ENCODE assay signal across 30 cellular contexts in the genomic region with DNA sequence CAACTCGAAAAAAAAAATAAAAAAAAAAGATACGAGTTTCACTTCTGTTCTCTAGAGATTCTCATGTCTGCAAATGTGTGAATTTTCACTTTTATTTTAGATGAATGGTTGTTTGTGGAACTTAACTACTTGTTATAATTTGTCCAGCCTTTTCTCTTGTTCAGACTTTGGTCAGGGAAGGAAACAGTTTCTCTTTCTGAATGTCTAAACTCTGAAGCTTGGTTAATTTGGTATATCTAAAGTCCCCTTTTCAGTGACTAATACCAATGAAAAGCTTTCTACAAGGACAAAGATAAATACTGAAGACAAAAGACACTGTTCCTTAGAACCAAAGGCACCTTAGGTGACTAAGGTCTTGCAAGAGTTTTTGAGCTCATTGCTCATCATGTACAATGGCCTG.
DNase-seq lines count a peak whose midpoint lies in the region; ATAC-seq, FAIRE-seq and TF ChIP-seq lines count a peak whose summit lies in the region.
"Had no signal": no experiment of that assay in that cellular context is flagged by ENCODE, and none has a peak within 500 bp of the region (broad histone marks: within the 10 kb centered on the region; RNA-seq: fewer than 3 reads in every experiment).

No MANE protein-coding gene starts in this region.

- no peak overlapping the region for H3K4me2 ChIP-seq in GM23338
- H3K4me2 ChIP-seq in GM12878 (ENCODE audit: control insufficient read depth, insufficient read depth) = peak overlapping the region; percentile 54
- H3K4me2 ChIP-seq: PC-9 had no signal

- no peaks in the 10 kb centered on the region for H3K27me3 ChIP-seq in GM23338 (ENCODE audit: insufficient read depth)
- H3K27me3 ChIP-seq in GM12878 (replicated peaks in 1 of 2; ENCODE audit: control insufficient read depth in 2 of 2, insufficient read depth in 2 of 2, low read length in 1 of 2) = no peaks in the 10 kb centered on the region
- H3K27me3 ChIP-seq in esophagus squamous epithelium = no peaks in the 10 kb centered on the region
- H3K27me3 ChIP-seq: esophagus muscularis mucosa, gastrocnemius medialis, left lung, upper lobe of left lung had no signal

- H3K4me3 ChIP-seq in GM23338 (no peak overlapping the region), GM12878 (no peak overlapping the region), esophagus squamous epithelium (no peak overlapping the region)
- H3K4me3 ChIP-seq: esophagus muscularis mucosa, gastrocnemius medialis, left lung, PC-9, skin epidermis, upper lobe of left lung had no signal

- H3K27ac ChIP-seq in GM23338 (ENCODE audit: low read depth) = no peak overlapping the region
- peak overlapping the region; percentile 10; the same call in 1 of the 2 replicates for H3K27ac ChIP-seq in GM12878 (ENCODE audit: control insufficient read depth, insufficient read depth)
- no peak overlapping the region for H3K27ac ChIP-seq in esophagus squamous epithelium
- H3K27ac ChIP-seq: esophagus muscularis mucosa, gastrocnemius medialis, left lung, PC-9, skin epidermis, upper lobe of left lung had no signal

- BruUV-seq in GM12878 (replicated peaks; lab: Mats Ljungman, UMichigan) = no TSS peak

- H3K36me3 ChIP-seq in GM23338 (ENCODE audit: insufficient read depth) = no peaks in the 10 kb centered on the region
- no peaks in the 10 kb centered on the region for H3K36me3 ChIP-seq in GM12878 (ENCODE audit: control insufficient read depth in 2 of 2, insufficient read depth in 2 of 2, low read length in 1 of 2)
- no peaks in the 10 kb centered on the region for H3K36me3 ChIP-seq in esophagus squamous epithelium
- H3K36me3 ChIP-seq: esophagus muscularis mucosa, gastrocnemius medialis, left lung, upper lobe of left lung had no signal

- SMC1A ChIA-PET in GM12878 (lab: Charles Lee; ENCODE audit: uncharacterized antibody, unreplicated experiment) = interaction anchor here (0.7 to 2.5 kb wide), 4 partner anchors 14 to 139 kb away, joined by 3 to 11 read pairs (median 4); no protein-coding TSS in a partner anchor

- no peak overlapping the region for H3K9ac ChIP-seq in GM12878 (ENCODE audit: control insufficient read depth, insufficient read depth, low read length)

- FAIRE-seq in GM12878 (lab: Jason Lieb, UNC) = no peak

- H3K9me3 Mint-ChIP-seq in GM23338 = no peaks in the 10 kb centered on the region
- no peaks in the 10 kb centered on the region for H3K9me3 Mint-ChIP-seq in activated CD4-positive, alpha-beta T cell treated with anti-CD3 and anti-CD28 coated beads for 36 hours (ENCODE audit: low read depth)
- H3K9me3 Mint-ChIP-seq: naive B cell, WTC11 had no signal

- H3K9me2 ChIP-seq in GM23338 (ENCODE audit: insufficient read depth) = no peaks in the 10 kb centered on the region

- DNase-seq in GM23338 (ENCODE audit: low spot score) = no peak
- peak; percentile 51 for DNase-seq in GM12878 (ENCODE audit: low read depth, low spot score)
- DNase-seq in NCI-H446 treated with DMSO at 0.1 percent for 48 hours (lab: John Stamatoyannopoulos, UW) = no peak
- DNase-seq in amygdala (lab: John Stamatoyannopoulos, UW) = no peak
- no peak for DNase-seq in esophagus squamous epithelium (lab: John Stamatoyannopoulos, UW)
- no peak for DNase-seq in activated CD4-positive, alpha-beta T cell treated with anti-CD3 and anti-CD28 coated beads for 36 hours
- DNase-seq: activated CD4-positive, alpha-beta T cell treated with anti-CD3 and anti-CD28 coated beads, Interleukin-2, amount 50 U/mL, for 4 hours; activated CD8-positive, alpha-beta memory T cell treated with anti-CD3 and anti-CD28 coated beads, Interleukin-2, amount 50 U/mL, for 4 hours; aorta; CD4-positive, CD25-positive, alpha-beta regulatory T cell; cortex of kidney; gastrocnemius medialis; HCEC 1CT; hippocampal formation; left lung; mesendoderm; naive B cell; NCI-H1092; NCI-H187; nucleus accumbens; PC-9; Right ventricle myocardium superior; T1000; upper lobe of left lung had no signal

- TF ChIP-seq CTCF in GM23338 (conservative IDR thresholded peaks at IDR 0.05; ENCODE audit: low read depth in 2 of 2) = no peak
- TF ChIP-seq CTCF in GM12878 (IDR thresholded peaks at IDR 0.05 in 2 of 3, conservative IDR thresholded peaks at IDR 0.05 in 1 of 3; ENCODE audit: control insufficient read depth in 2 of 3, extremely low read depth in 1 of 3, insufficient read depth in 1 of 3, low read depth in 3 of 3, low read length in 3 of 3) = no peak
- no peak for TF ChIP-seq CTCF in esophagus squamous epithelium (IDR thresholded peaks at IDR 0.05)

- POLR2A ChIA-PET in GM12878 (lab: Charles Lee) = interaction anchor here (0.6 to 1.4 kb wide), 5 partner anchors 14 to 1427 kb away, joined by 3 to 7 read pairs (median 4); no protein-coding TSS in a partner anchor
- POLR2A ChIA-PET in activated CD4-positive, alpha-beta T cell treated with anti-CD3 and anti-CD28 coated beads for 36 hours (lab: Charles Lee) = no interaction called here

- no peak overlapping the region for H3K4me3 Mint-ChIP-seq in GM23338
- H3K4me3 Mint-ChIP-seq in activated CD4-positive, alpha-beta T cell treated with anti-CD3 and anti-CD28 coated beads for 36 hours = no peak overlapping the region
- H3K4me3 Mint-ChIP-seq: CD4-positive, CD25-positive, alpha-beta regulatory T cell; WTC11 had no signal

- no peaks in the 10 kb centered on the region for H4K20me1 ChIP-seq in GM23338 (replicated peaks; ENCODE audit: insufficient read depth)
- H4K20me1 ChIP-seq in GM12878 (ENCODE audit: control insufficient read depth, insufficient read depth) = no peaks in the 10 kb centered on the region

- no peak overlapping the region for H3K27ac Mint-ChIP-seq in GM23338
- H3K27ac Mint-ChIP-seq in activated CD4-positive, alpha-beta T cell treated with anti-CD3 and anti-CD28 coated beads for 36 hours = no peak overlapping the region
- H3K27ac Mint-ChIP-seq: activated naive CD4-positive, alpha-beta T cell treated with anti-CD3 and anti-CD28 coated beads, Interleukin-2, amount 50 U/mL, for 72 hours; CD4-positive, CD25-positive, alpha-beta regulatory T cell; naive B cell; WTC11 had no signal

- peaks cover 11% of the 10 kb centered on the region; the same call in 2 of the 3 replicates for H3K4me1 Mint-ChIP-seq in GM23338
- H3K4me1 Mint-ChIP-seq in activated CD4-positive, alpha-beta T cell treated with anti-CD3 and anti-CD28 coated beads for 36 hours = no peaks in the 10 kb centered on the region
- H3K4me1 Mint-ChIP-seq: CD4-positive, CD25-positive, alpha-beta regulatory T cell; naive B cell had no signal

- no peaks in the 10 kb centered on the region for H3F3A ChIP-seq in GM23338 (replicated peaks; ENCODE audit: low read depth)

- 3% methylated on average over 2 of the region's 2 CpGs for WGBS in GM12878 (ENCODE audit: insufficient coverage, insufficient replicate concordance, low lambda C conversion rate, missing lambda C conversion rate)
- 60 to 62% methylated on average over 2 of the region's 2 CpGs for WGBS in esophagus squamous epithelium, 2 donors

- TF ChIP-seq POLR2A in GM12878 (IDR thresholded peaks at IDR 0.05; ENCODE audit: low read depth, low read length) (no peak), esophagus squamous epithelium (IDR thresholded peaks at IDR 0.05) (no peak)

- in situ Hi-C loops in GM12878 (cut with MboI) = no loop called here

- H2AFZ ChIP-seq in GM23338 (peak overlapping the region; percentile 24), GM12878 (ENCODE audit: control insufficient read depth, low read depth, low read length) (peak overlapping the region; percentile 55; the same call in 1 of the 2 replicates)
- H2AFZ ChIP-seq: PC-9 had no signal

- ATAC-seq in GM18867 (IDR thresholded peaks at IDR 0.05; ENCODE audit: unreplicated experiment) = peak; percentile 76
- no peak for ATAC-seq in GM23338
- ATAC-seq in HG03457 (IDR thresholded peaks at IDR 0.05; ENCODE audit: unreplicated experiment) = peak; percentile 69
- peak; percentile 88 for ATAC-seq in GM12878
- no peak for ATAC-seq in activated CD4-positive, alpha-beta T cell treated with anti-CD3 and anti-CD28 coated beads for 36 hours
- ATAC-seq: activated naive CD4-positive, alpha-beta T cell treated with anti-CD3 and anti-CD28 coated beads, Interleukin-2, amount 50 U/mL, for 72 hours; gastrocnemius medialis; left lung; WTC11 had no signal

- RAD21 ChIA-PET in GM12878 (lab: Charles Lee; ENCODE audit: unreplicated experiment) = interaction anchor here (0.7 to 1.7 kb wide), 8 partner anchors 15 to 259 kb away, joined by 3 to 8 read pairs (median 3); no protein-coding TSS in a partner anchor

- CTCF ChIA-PET in GM12878 (lab: Yijun Ruan, JAX) = interaction anchor here (0.9 to 7.2 kb wide), 4 partner anchors 14 to 139 kb away, joined by 4 to 43 read pairs (median 4); no protein-coding TSS in a partner anchor
- CTCF ChIA-PET in activated CD4-positive, alpha-beta T cell treated with anti-CD3 and anti-CD28 coated beads for 36 hours (lab: Charles Lee) = interaction anchor here (0.7 kb wide), 1 partner anchor 64 kb away, joined by 6 read pairs; no protein-coding TSS in a partner anchor

- H3K27me3 Mint-ChIP-seq in GM23338 (ENCODE audit: insufficient read depth, low read depth, poor library complexity) = no peaks in the 10 kb centered on the region
- peaks cover 2% of the 10 kb centered on the region for H3K27me3 Mint-ChIP-seq in activated CD4-positive, alpha-beta T cell treated with anti-CD3 and anti-CD28 coated beads for 36 hours
- H3K27me3 Mint-ChIP-seq: CD4-positive, CD25-positive, alpha-beta regulatory T cell had no signal

- TF ChIP-seq EP300 in GM12878 (IDR thresholded peaks at IDR 0.05; ENCODE audit: borderline replicate concordance in 1 of 2, control insufficient read depth in 1 of 2, low read depth in 2 of 2, low read length in 2 of 2) = peak; percentile 24 to 59; a peak in 2 of 4 replicates

- no peaks in the 10 kb centered on the region for H3K4me1 ChIP-seq in GM23338 (ENCODE audit: insufficient read depth)
- H3K4me1 ChIP-seq in GM12878 (ENCODE audit: control insufficient read depth, insufficient read depth, low read length) = peaks cover 10% of the 10 kb centered on the region
- no peaks in the 10 kb centered on the region for H3K4me1 ChIP-seq in esophagus squamous epithelium
- H3K4me1 ChIP-seq: esophagus muscularis mucosa, gastrocnemius medialis, left lung, upper lobe of left lung had no signal

- no peaks in the 10 kb centered on the region for H3K9me3 ChIP-seq in GM12878 (replicated peaks; ENCODE audit: control insufficient read depth, insufficient read depth, low read length)
- H3K9me3 ChIP-seq in esophagus squamous epithelium = no peaks in the 10 kb centered on the region
- H3K9me3 ChIP-seq: esophagus muscularis mucosa, gastrocnemius medialis, left lung, upper lobe of left lung had no signal

- no peaks in the 10 kb centered on the region for H3K36me3 Mint-ChIP-seq in GM23338 (ENCODE audit: low read depth)
- H3K36me3 Mint-ChIP-seq in activated CD4-positive, alpha-beta T cell treated with anti-CD3 and anti-CD28 coated beads for 36 hours (ENCODE audit: low read depth) = no peaks in the 10 kb centered on the region
- H3K36me3 Mint-ChIP-seq: activated naive CD4-positive, alpha-beta T cell treated with anti-CD3 and anti-CD28 coated beads, Interleukin-2, amount 50 U/mL, for 72 hours; CD4-positive, CD25-positive, alpha-beta regulatory T cell; naive B cell; WTC11 had no signal

- no peak for TF ChIP-seq RAD21 in GM12878 (IDR thresholded peaks at IDR 0.05; ENCODE audit: insufficient read depth, low read depth, low read length)

- intact Hi-C loops in GM12878 (cut with micrococcal nuclease; ENCODE audit: unreplicated experiment) = no loop called here
- intact Hi-C loops in esophagus squamous epithelium (cut with DNase I) = no loop called here
- intact Hi-C loops in activated CD4-positive, alpha-beta T cell treated with anti-CD3 and anti-CD28 coated beads for 36 hours (cut with DNase I, micrococcal nuclease) = no loop called here

- H3K79me2 ChIP-seq in GM23338 (replicated peaks; ENCODE audit: insufficient read depth) (no peaks in the 10 kb centered on the region), GM12878 (ENCODE audit: control insufficient read depth, insufficient read depth, low read length) (no peaks in the 10 kb centered on the region)

Comparison
In these comparisons a context has a peak if more than half of its experiments do, and no peak if none do; other contexts are left out.
1. ATAC-seq: peak in GM18867 (single experiment), HG03457 (single experiment) and GM12878 (single experiment); none in GM23338 (single experiment) and activated CD4-positive, alpha-beta T cell treated with anti-CD3 and anti-CD28 coated beads for 36 hours (single experiment).